12 cellular contexts compared by ENCODE assay signal in genomic region chr19:38252385-38252784, GRCh38. TPM values are rescaled to one million over a fixed set of nuclear protein-coding genes. Genes with fewer than 3 reads are reported as not detected.
DNase-seq lines count a peak whose midpoint lies in the region; ATAC-seq and TF ChIP-seq lines count a peak whose summit lies in the region.
"Had no signal": no experiment of that assay in that cellular context is flagged by ENCODE, and none has a peak within 500 bp of the region (broad histone marks: within the 10 kb centered on the region; RNA-seq: fewer than 3 reads in every experiment).

No MANE protein-coding gene starts in this region.

- no peak for TF ChIP-seq POLR2A in gastrocnemius medialis (IDR thresholded peaks at IDR 0.05)

- H3K27me3 ChIP-seq in BLaER1, result no peaks in the 10 kb centered on the region
- no peaks in the 10 kb centered on the region for H3K27me3 ChIP-seq in adipocyte (replicated peaks; ENCODE audit: control insufficient read depth, insufficient read depth, low read length)
- H3K27me3 ChIP-seq in layer of hippocampus (ENCODE audit: control insufficient read depth, insufficient read depth, low read length), result no peaks in the 10 kb centered on the region
- H3K27me3 ChIP-seq in gastrocnemius medialis, result peaks cover 9 to 21% (median 15%) of the 10 kb centered on the region in 3 donors
- H3K27me3 ChIP-seq: cardiac muscle cell, foreskin keratinocyte had no signal

- H3K36me3 ChIP-seq in BLaER1 (peaks cover 10% of the 10 kb centered on the region), adipocyte (ENCODE audit: control insufficient read depth, insufficient read depth, low read length, severe bottlenecking) (no peaks in the 10 kb centered on the region), gastrocnemius medialis (no peaks in the 10 kb centered on the region)
- H3K36me3 ChIP-seq: cardiac muscle cell had no signal

- H3K9ac ChIP-seq in BLaER1 (peak overlapping the region; percentile 83), adipocyte (ENCODE audit: low read length) (peak overlapping the region; percentile 18)

- DNase-seq in adipocyte (ENCODE audit: low read depth), result no peak
- DNase-seq in gastrocnemius medialis, result no peak
- no peak for DNase-seq in activated CD8-positive, alpha-beta memory T cell treated with anti-CD3 and anti-CD28 coated beads, Interleukin-2, amount 50 U/mL, for 48 hours
- DNase-seq in NK-92 treated with Interleukin-12 subunit alpha and Interleukin-12 subunit beta, amount 100 ng/mL, for 24 hours (lab: John Stamatoyannopoulos, UW), result no peak
- no peak for DNase-seq in NCI-H128 (lab: John Stamatoyannopoulos, UW; ENCODE audit: unreplicated experiment)

- H3K9me3 ChIP-seq in BLaER1 (no peaks in the 10 kb centered on the region), adipocyte (ENCODE audit: control insufficient read depth, low read length) (no peaks in the 10 kb centered on the region), gastrocnemius medialis (no peaks in the 10 kb centered on the region)

- ATAC-seq in gastrocnemius medialis (no peak), GM19023 (IDR thresholded peaks at IDR 0.05; ENCODE audit: unreplicated experiment) (no peak)
- ATAC-seq: foreskin keratinocyte had no signal

- intact Hi-C loops in gastrocnemius medialis (cut with DNase I; ENCODE audit: low total_unique reads), result no loop called here

- H4K20me1 ChIP-seq in BLaER1, result no peaks in the 10 kb centered on the region

- TF ChIP-seq CTCF in gastrocnemius medialis (IDR thresholded peaks at IDR 0.05 in 4 of 5, conservative IDR thresholded peaks at IDR 0.05 in 1 of 5), result no peak

- H3K4me3 ChIP-seq in BLaER1 (peak overlapping the region; percentile 64), adipocyte (ENCODE audit: low read length) (no peak overlapping the region), gastrocnemius medialis (peak overlapping the region in 3 of 4 donors; percentile 19 to 60 (median 38))
- H3K4me3 ChIP-seq: cardiac muscle cell had no signal

- in situ Hi-C loops in gastrocnemius medialis (cut with MboI; ENCODE audit: low sequenced_read_pairs in 4 of 4), result no loop called here

- H3K27ac ChIP-seq in BLaER1, result peak overlapping the region; percentile 85
- peak overlapping the region; percentile 99 for H3K27ac ChIP-seq in layer of hippocampus (ENCODE audit: low read depth, low read length)
- peak overlapping the region; percentile 85 to 89 (median 88) for H3K27ac ChIP-seq in gastrocnemius medialis

- H3K4me2 ChIP-seq in BLaER1, result peak overlapping the region; percentile 79

- H3K4me1 ChIP-seq in BLaER1 (peaks cover 72% of the 10 kb centered on the region), adipocyte (ENCODE audit: control insufficient read depth, insufficient read depth, low read length) (peaks cover 33% of the 10 kb centered on the region), gastrocnemius medialis (peaks cover 0 to 3% of the 10 kb centered on the region in 2 donors)

RNA-seq across cellular contexts. Expression of gene PPP1R14A, which starts 3.8 kb away (rescaled TPM):
- total RNA-seq in gastrocnemius medialis, result 10 to 100 TPM in 1 of 4 donors, 1 to 10 TPM in 3; 1.3 to 48.8 (median 7.1) TPM
- total RNA-seq: RPMI7951 had no signal

RNA-seq across cellular contexts. Expression of gene SPINT2, which starts 12.0 kb away (rescaled TPM):
- total RNA-seq in gastrocnemius medialis, result 1 to 10 TPM in 3 of 4 donors, under 1 TPM in 1; 0.26 to 4.0 (median 1.6) TPM

RNA-seq across cellular contexts. Expression of gene DPF1, which starts 28.4 kb away (rescaled TPM):
- total RNA-seq in gastrocnemius medialis, result not detected
- total RNA-seq: left lobe of liver had no signal

RNA-seq across cellular contexts. Expression of gene C19orf33, which starts 51.7 kb away (rescaled TPM):
- total RNA-seq in gastrocnemius medialis, result 1 to 10 TPM in 2 of 4 donors, not detected in 2; 5.8 to 7.0 TPM
- total RNA-seq: RPMI7951 had no signal
